9 cellular contexts compared by ENCODE assay signal in genomic region chr13:29171244-29171643, GRCh38.
"Had no signal": no experiment of that assay in that cellular context is flagged by ENCODE, and none has a peak within 500 bp of the region (broad histone marks: within the 10 kb centered on the region; RNA-seq: fewer than 3 reads in every experiment).

No MANE protein-coding gene starts in this region.

- H3K4me1 ChIP-seq: HAP-1 had no signal

- H2AFZ ChIP-seq: GM23338 had no signal

- H3K9me3 ChIP-seq: HAP-1 had no signal

- H3K27ac ChIP-seq: KMS-11 had no signal

- H3K36me3 ChIP-seq: HAP-1 had no signal

- FAIRE-seq: H1, H54, HTR-8/SVneo had no signal

- DNase-seq: HFFc6, KBM-7 had no signal

- H3K9ac ChIP-seq: KMS-11 had no signal

- H3K4me2 ChIP-seq: GM23338, KMS-11 had no signal

- H3K4me3 ChIP-seq: GM23338, HAP-1 had no signal

- ATAC-seq: GM23338, HCT116 had no signal
